ENCODE assay signal across 8 cellular contexts in the genomic region with DNA sequence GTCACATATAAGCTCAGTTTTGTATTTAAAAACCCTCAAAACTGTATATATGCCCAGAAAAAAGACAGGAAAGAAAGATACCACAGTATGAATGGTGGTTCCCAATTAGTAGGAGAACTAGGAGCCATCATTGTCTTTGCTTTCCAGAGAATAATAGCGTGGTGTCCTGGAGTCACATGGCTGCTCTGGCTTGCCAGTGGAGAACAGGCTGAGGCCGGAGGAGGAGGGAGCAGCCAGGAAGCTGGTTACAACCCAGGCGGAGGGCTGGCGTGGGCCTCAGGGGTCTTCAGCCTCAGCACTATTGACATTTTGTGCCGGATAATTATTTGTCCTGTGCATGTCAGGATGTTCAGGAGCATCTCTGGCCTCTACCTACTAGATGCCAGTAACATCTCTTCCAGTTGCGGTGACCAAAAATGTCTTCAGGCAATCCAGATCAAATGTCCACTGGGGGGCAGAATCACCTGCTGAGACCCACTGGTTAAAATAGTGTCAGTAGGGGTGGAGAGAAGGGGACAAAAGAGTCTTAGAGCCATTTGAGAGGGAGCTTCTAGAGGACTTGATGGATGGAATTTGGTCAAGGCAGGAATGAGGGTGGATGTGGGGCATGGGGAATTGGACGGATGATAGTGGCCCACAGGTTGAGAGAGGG.
DNase-seq lines count a peak whose midpoint lies in the region; ATAC-seq and TF ChIP-seq lines count a peak whose summit lies in the region.

No MANE protein-coding gene starts in this region.

- H3K36me3 ChIP-seq in mucosa of rectum (ENCODE audit: control insufficient read depth in 2 of 2, insufficient read depth in 2 of 2, low read length in 2 of 2) (no peaks in the 10 kb centered on the region), uterus (no peaks in the 10 kb centered on the region)

- H3K36me3 Mint-ChIP-seq in brain (peaks cover 17% of the 10 kb centered on the region), CD14-positive monocyte (no peaks in the 10 kb centered on the region)

- peaks cover 19% of the 10 kb centered on the region for H3K27me3 Mint-ChIP-seq in brain
- H3K27me3 Mint-ChIP-seq in CD14-positive monocyte (ENCODE audit: low read depth in 3 of 3), result peaks cover 7 to 16% (median 13%) of the 10 kb centered on the region in 3 donors

- H3K9me3 Mint-ChIP-seq in brain (no peaks in the 10 kb centered on the region), CD14-positive monocyte (no peaks in the 10 kb centered on the region)

- peak overlapping the region; percentile 17 to 89 (median 49) for H3K27ac Mint-ChIP-seq in brain
- no peak overlapping the region for H3K27ac Mint-ChIP-seq in CD14-positive monocyte

- intact Hi-C loops in right cardiac atrium (cut with DNase I) (no loop called here), left cardiac atrium (cut with DNase I) (no loop called here), uterus (cut with DNase I; ENCODE audit: low total_unique reads) (no loop called here), CD14-positive monocyte (cut with micrococcal nuclease) (no loop called here)

- no peaks in the 10 kb centered on the region for H3K9me3 ChIP-seq in right cardiac atrium (ENCODE audit: control insufficient read depth, low read length)
- H3K9me3 ChIP-seq in mucosa of rectum (ENCODE audit: control insufficient read depth in 2 of 2, low read length in 2 of 2), result no peaks in the 10 kb centered on the region
- no peaks in the 10 kb centered on the region for H3K9me3 ChIP-seq in uterus

- no peak overlapping the region for H3K9ac ChIP-seq in mucosa of rectum (ENCODE audit: low read depth in 1 of 2, low read length in 2 of 2)

- ATAC-seq in right cardiac atrium, result no peak
- no peak for ATAC-seq in left cardiac atrium

- H3K4me3 Mint-ChIP-seq in brain, result peak overlapping the region in 2 of 5 experiments; percentile 2 to 5
- H3K4me3 Mint-ChIP-seq in CD14-positive monocyte, result no peak overlapping the region

- WGBS in right cardiac atrium, result 89% methylated on average over 7 of the region's 7 CpGs

- TF ChIP-seq CTCF in brain (conservative IDR thresholded peaks at IDR 0.05) (no peak), uterus (IDR thresholded peaks at IDR 0.05) (no peak), CD14-positive monocyte (IDR thresholded peaks at IDR 0.05) (no peak)

- H3K27ac ChIP-seq in right cardiac atrium (ENCODE audit: low read length) (peak overlapping the region; percentile 38), mucosa of rectum (ENCODE audit: low read depth in 2 of 2, low read length in 2 of 2) (peak overlapping the region; percentile 75 to 77), uterus (peak overlapping the region; percentile 60 to 66)

- peaks cover 12% of the 10 kb centered on the region for H3K4me1 ChIP-seq in right cardiac atrium (ENCODE audit: control insufficient read depth, insufficient read depth, low read length)
- peaks cover 16 to 21% of the 10 kb centered on the region in 2 donors for H3K4me1 ChIP-seq in mucosa of rectum (ENCODE audit: control insufficient read depth in 2 of 2, insufficient read depth in 2 of 2, low read length in 2 of 2)
- peaks cover 0 to 4% of the 10 kb centered on the region in 2 donors for H3K4me1 ChIP-seq in uterus

- H3K4me1 Mint-ChIP-seq in brain, result peaks cover 87% of the 10 kb centered on the region
- no peaks in the 10 kb centered on the region for H3K4me1 Mint-ChIP-seq in CD14-positive monocyte

- DNase-seq in right cardiac atrium (no peak), left cardiac atrium (no peak), uterus (no peak), CD14-positive monocyte (ENCODE audit: low spot score) (no peak), AG08395 (ENCODE audit: low spot score) (no peak)
- DNase-seq in stimulated activated CD4-positive, alpha-beta T cell treated with anti-CD3 and anti-CD28 coated beads, Interleukin-4, amount 100 ng/mL, for 24 hours, result no peak

- no peak for TF ChIP-seq POLR2A in uterus (IDR thresholded peaks at IDR 0.05)

- no peaks in the 10 kb centered on the region for H3K27me3 ChIP-seq in right cardiac atrium (ENCODE audit: control insufficient read depth, insufficient read depth)
- H3K27me3 ChIP-seq in mucosa of rectum (ENCODE audit: control insufficient read depth in 2 of 2, insufficient read depth in 2 of 2, low read length in 2 of 2), result no peaks in the 10 kb centered on the region
- no peaks in the 10 kb centered on the region for H3K27me3 ChIP-seq in uterus

- no peak overlapping the region for H3K4me3 ChIP-seq in right cardiac atrium (ENCODE audit: low read length)
- no peak overlapping the region for H3K4me3 ChIP-seq in mucosa of rectum (ENCODE audit: low read length in 2 of 2)
- H3K4me3 ChIP-seq in uterus, result no peak overlapping the region

Comparison
In these comparisons a context has a peak if more than half of its experiments do, and no peak if none do; other contexts are left out.
1. H3K27ac Mint-ChIP-seq: peak in brain (5 of 5); none in CD14-positive monocyte (0 of 7).
2. Peak in every context shown above with its lines, with median percentiles within 50 percentile points of each other: H3K27ac ChIP-seq.